ENCODE assay signal across 19 cellular contexts in genomic region chr2:133991606-133992168, GRCh38.
DNase-seq lines count a peak whose midpoint lies in the region; ATAC-seq, FAIRE-seq and TF ChIP-seq lines count a peak whose summit lies in the region.
"Had no signal": no experiment of that assay in that cellular context is flagged by ENCODE, and none has a peak within 500 bp of the region (broad histone marks: within the 10 kb centered on the region; RNA-seq: fewer than 3 reads in every experiment).

No MANE protein-coding gene starts in this region.

- H3K27ac Mint-ChIP-seq in nephron progenitor cell = peak overlapping the region; percentile 83
- H3K27ac Mint-ChIP-seq: CD4-positive, CD25-positive, alpha-beta regulatory T cell had no signal

- FAIRE-seq in GM12891 (lab: Jason Lieb, UNC) = peak; percentile 28
- FAIRE-seq: GM12878, H54 had no signal

- no peaks in the 10 kb centered on the region for H3K9me3 Mint-ChIP-seq in nephron progenitor cell

- H3K27me3 ChIP-seq in spleen (replicated peaks in 1 of 7) = peaks cover 0 to 5% (median 0%) of the 10 kb centered on the region in 7 donors
- H3K27me3 ChIP-seq: BLaER1 treated with 17β-estradiol and CSF1 and Interleukin-3, amounts not matched to agents 10 nM and 100 nM had no signal

- H3K36me3 ChIP-seq in spleen = no peaks in the 10 kb centered on the region
- H3K36me3 ChIP-seq: BLaER1 treated with 17β-estradiol and CSF1 and Interleukin-3, amounts not matched to agents 10 nM and 100 nM had no signal

- DNase-seq in Right ventricle myocardium inferior (ENCODE audit: missing footprints) (no peak), cardiac septum (ENCODE audit: low spot score) (no peak), GM12891 (ENCODE audit: insufficient read length, low spot score) (no peak), cerebellum (ENCODE audit: low spot score) (peak; percentile 16), nephron progenitor cell (no peak), spleen (no peak)
- DNase-seq: ACHN; Calu3; CD4-positive, CD25-positive, alpha-beta regulatory T cell; DMS 273 treated with DMSO at 0.1 percent for 48 hours; GM23248; IMR-90 had no signal

- H3K9me3 ChIP-seq in spleen = no peaks in the 10 kb centered on the region

- no peak for TF ChIP-seq POLR2A in GM12891 (IDR thresholded peaks at IDR 0.05; ENCODE audit: low read depth, low read length)
- TF ChIP-seq POLR2A in spleen (IDR thresholded peaks at IDR 0.05) = no peak

- ATAC-seq in Right ventricle myocardium inferior = peak; percentile 26
- ATAC-seq in HG03521 (IDR thresholded peaks at IDR 0.05; ENCODE audit: unreplicated experiment) = no peak
- no peak for ATAC-seq in HG02884 (IDR thresholded peaks at IDR 0.05; ENCODE audit: unreplicated experiment)
- ATAC-seq: GM12878, HCT116 had no signal

- no peaks in the 10 kb centered on the region for H3K4me1 ChIP-seq in spleen
- H3K4me1 ChIP-seq: BLaER1 treated with 17β-estradiol and CSF1 and Interleukin-3, amounts not matched to agents 10 nM and 100 nM had no signal

- H3K4me3 ChIP-seq in spleen = no peak overlapping the region
- H3K4me3 ChIP-seq: BLaER1 treated with 17β-estradiol and CSF1 and Interleukin-3, amounts not matched to agents 10 nM and 100 nM; GM12878; GM23248 had no signal

- intact Hi-C loops in Right ventricle myocardium inferior (cut with DNase I) = loop anchor here (2.0 to 10.0 kb wide), 3 partner anchors 43 to 104 kb away; no protein-coding TSS in a partner anchor
- intact Hi-C loops in cardiac septum (cut with DNase I) = loop anchor here (5.0 kb wide), 2 partner anchors 44 to 104 kb away; no protein-coding TSS in a partner anchor
- intact Hi-C loops in spleen (cut with DNase I; ENCODE audit: low total_unique reads) = no loop called here

- H3K36me3 Mint-ChIP-seq in nephron progenitor cell (ENCODE audit: low read depth) = no peaks in the 10 kb centered on the region
- H3K36me3 Mint-ChIP-seq: CD4-positive, CD25-positive, alpha-beta regulatory T cell had no signal

- no peak overlapping the region for H3K27ac ChIP-seq in spleen
- H3K27ac ChIP-seq: 22Rv1; BLaER1 treated with 17β-estradiol and CSF1 and Interleukin-3, amounts not matched to agents 10 nM and 100 nM; GM23248 had no signal

- no peaks in the 10 kb centered on the region for H3K27me3 Mint-ChIP-seq in nephron progenitor cell (ENCODE audit: low read depth, poor library complexity)

- no peak overlapping the region for H3K4me3 Mint-ChIP-seq in nephron progenitor cell
- H3K4me3 Mint-ChIP-seq: CD4-positive, CD25-positive, alpha-beta regulatory T cell had no signal

- WGBS in spleen, 5 donors = 66 to 80% (median 76%) methylated on average over 3 of the region's 3 CpGs

- H3K4me1 Mint-ChIP-seq in nephron progenitor cell = peaks cover 10% of the 10 kb centered on the region

- no peak for TF ChIP-seq CTCF in nephron progenitor cell (IDR thresholded peaks at IDR 0.05)
- no peak for TF ChIP-seq CTCF in spleen (IDR thresholded peaks at IDR 0.05 in 8 of 11, conservative IDR thresholded peaks at IDR 0.05 in 3 of 11)

TF ChIP-seq in GM12891, 5 proteins besides CTCF, POLR2A, EP300 and RAD21:
- TF ChIP-seq POU2F2 (IDR thresholded peaks at IDR 0.05; ENCODE audit: low read depth, low read length) (no peak), SPI1 (IDR thresholded peaks at IDR 0.05; ENCODE audit: low read depth, low read length) (no peak), PAX5 (IDR thresholded peaks at IDR 0.05; ENCODE audit: insufficient read depth, low read length, severe bottlenecking) (no peak), POLR2AphosphoS5 (IDR thresholded peaks at IDR 0.05; ENCODE audit: low read depth, low read length) (no peak), TAF1 (IDR thresholded peaks at IDR 0.05; ENCODE audit: low read depth, low read length) (no peak)
TF ChIP-seq in GM12891: peak in this region for 0.
